In genomic region chr3:98713984-98714383, GRCh38 we compare ENCODE assay signal across 27 cellular contexts. TPM values are rescaled to one million over a fixed set of nuclear protein-coding genes. Genes with fewer than 3 reads are reported as not detected.
DNase-seq lines count a peak whose midpoint lies in the region; ATAC-seq, FAIRE-seq and TF ChIP-seq lines count a peak whose summit lies in the region.
"Had no signal": no experiment of that assay in that cellular context is flagged by ENCODE, and none has a peak within 500 bp of the region (broad histone marks: within the 10 kb centered on the region; RNA-seq: fewer than 3 reads in every experiment).

No MANE protein-coding gene starts in this region.

- no peak overlapping the region for H2BK12ac ChIP-seq in H1 (ENCODE audit: low read depth, low read length)

- H4K91ac ChIP-seq in H1 (replicated peaks; ENCODE audit: insufficient read length, low read length) = no peak overlapping the region

- no peak overlapping the region for H4K8ac ChIP-seq in H1 (ENCODE audit: extremely low read depth, insufficient read depth, low read length)

- TF ChIP-seq RAD21 in H1 (IDR thresholded peaks at IDR 0.05 in 1 of 2, conservative IDR thresholded peaks at IDR 0.05 in 1 of 2; ENCODE audit: low read depth in 2 of 2, low read length in 2 of 2) = no peak

- 73% methylated on average over 3 of the region's 3 CpGs; no CpG with 5 or more reads in 1 of the 2 experiments for WGBS in H1 (ENCODE audit: extremely low coverage in 1 of 2, insufficient coverage in 1 of 2, insufficient read length in 1 of 2, insufficient replicate concordance in 2 of 2, low coverage in 1 of 2, low lambda C conversion rate in 2 of 2, missing lambda C conversion rate in 1 of 2), 2 experiments

- DNase-seq in GM23338 (ENCODE audit: low spot score) (no peak), PC-9 (no peak), H1 (ENCODE audit: low read depth in 1 of 2, low spot score in 2 of 2) (no peak), neural crest cell (ENCODE audit: low read depth, low spot score) (no peak), GM12891 (ENCODE audit: insufficient read length, low spot score) (no peak)
- DNase-seq: 8988T; ACHN; AML-193; Caco-2; Calu3; CD4-positive, alpha-beta T cell; CD8-positive, alpha-beta T cell; DMS79 treated with DMSO at 0.1 percent for 48 hours; GF-D8 had no signal

- H3K9me3 ChIP-seq in PC-9 (ENCODE audit: insufficient read depth, low read depth) (no peaks in the 10 kb centered on the region; the same call in 1 of the 2 replicates), H1 (ENCODE audit: insufficient read depth in 2 of 2, low read depth in 1 of 2, low read length in 1 of 2) (no peaks in the 10 kb centered on the region)
- H3K9me3 ChIP-seq: BLaER1 treated with 17β-estradiol and CSF1 and Interleukin-3, amounts not matched to agents 10 nM and 100 nM; Caco-2 had no signal

- H3K27ac ChIP-seq in GM23338 (ENCODE audit: low read depth) = no peak overlapping the region
- no peak overlapping the region for H3K27ac ChIP-seq in PC-9
- H3K27ac ChIP-seq in H1 (ENCODE audit: low read depth, low read length) = no peak overlapping the region
- H3K27ac ChIP-seq: BLaER1 treated with 17β-estradiol and CSF1 and Interleukin-3, amounts not matched to agents 10 nM and 100 nM; C4-2B had no signal

- H2BK15ac ChIP-seq in H1 (ENCODE audit: low read length) = no peak overlapping the region

- no peak for TF ChIP-seq CTCF in GM23338 (conservative IDR thresholded peaks at IDR 0.05; ENCODE audit: low read depth in 2 of 2)
- TF ChIP-seq CTCF in PC-9 (conservative IDR thresholded peaks at IDR 0.05) = no peak
- TF ChIP-seq CTCF in H1 (IDR thresholded peaks at IDR 0.05; ENCODE audit: control extremely low read depth in 1 of 3, insufficient read depth in 1 of 3, low read depth in 1 of 3, low read length in 3 of 3) = no peak
- TF ChIP-seq CTCF in neural crest cell (conservative IDR thresholded peaks at IDR 0.05) = no peak

- H3K4me2 ChIP-seq in GM23338 (peak overlapping the region; percentile 24), PC-9 (no peak overlapping the region), H1 (ENCODE audit: insufficient read depth in 1 of 2, low read depth in 2 of 2, low read length in 2 of 2) (no peak overlapping the region)
- H3K4me2 ChIP-seq: BLaER1 treated with 17β-estradiol and CSF1 and Interleukin-3, amounts not matched to agents 10 nM and 100 nM had no signal

- CTCF ChIA-PET in PC-9 (lab: Charles Lee) = no interaction called here
- CTCF ChIA-PET in H1 (lab: Charles Lee; ENCODE audit: partially characterized antibody) = interaction anchor here (0.7 to 1.1 kb wide), 3 partner anchors 9 to 1094 kb away, joined by 3 read pairs; no protein-coding TSS in a partner anchor

- no peak overlapping the region for H2AK5ac ChIP-seq in H1 (ENCODE audit: low read depth, low read length)

- H3K23me2 ChIP-seq in H1 (ENCODE audit: low read depth, low read length) = no peaks in the 10 kb centered on the region

- H4K20me1 ChIP-seq in GM23338 (replicated peaks; ENCODE audit: insufficient read depth) (no peaks in the 10 kb centered on the region), PC-9 (ENCODE audit: insufficient read depth) (no peaks in the 10 kb centered on the region), H1 (replicated peaks in 1 of 2; ENCODE audit: control insufficient read depth in 1 of 2, insufficient read depth in 2 of 2, low read length in 2 of 2) (no peaks in the 10 kb centered on the region)
- H4K20me1 ChIP-seq: BLaER1 treated with 17β-estradiol and CSF1 and Interleukin-3, amounts not matched to agents 10 nM and 100 nM had no signal

- no peak overlapping the region for H3K9ac ChIP-seq in H1 (replicated peaks in 1 of 4; ENCODE audit: extremely low read depth in 1 of 4, low read depth in 3 of 4, low read length in 3 of 4)
- H3K9ac ChIP-seq: BLaER1 treated with 17β-estradiol and CSF1 and Interleukin-3, amounts not matched to agents 10 nM and 100 nM had no signal

- peak in 1 of 2 experiments; percentile 33; a peak in 1 of 3 replicates for TF ChIP-seq EP300 in H1 (IDR thresholded peaks at IDR 0.05; ENCODE audit: borderline replicate concordance in 1 of 2, low read depth in 2 of 2, low read length in 2 of 2)

- peaks cover 3% of the 10 kb centered on the region for H3K9me3 Mint-ChIP-seq in GM23338
- peaks cover 9% of the 10 kb centered on the region for H3K9me3 Mint-ChIP-seq in neural crest cell
- H3K9me3 Mint-ChIP-seq: CD4-positive, alpha-beta T cell; CD8-positive, alpha-beta T cell had no signal

- ATAC-seq in GM23338 (peak; percentile 71), HG03045 (IDR thresholded peaks at IDR 0.05; ENCODE audit: unreplicated experiment) (no peak), GM18867 (IDR thresholded peaks at IDR 0.05; ENCODE audit: unreplicated experiment) (no peak), HG02763 (IDR thresholded peaks at IDR 0.05; ENCODE audit: unreplicated experiment) (no peak)
- ATAC-seq: CD8-positive, alpha-beta T cell had no signal

- H2BK120ac ChIP-seq in H1 (replicated peaks; ENCODE audit: low read depth, low read length) = no peak overlapping the region

- H3K36me3 Mint-ChIP-seq in GM23338 (ENCODE audit: low read depth) (no peaks in the 10 kb centered on the region), neural crest cell (ENCODE audit: low read depth) (peaks cover 4% of the 10 kb centered on the region)
- H3K36me3 Mint-ChIP-seq: CD8-positive, alpha-beta T cell had no signal

- POLR2A ChIA-PET in PC-9 (lab: Charles Lee; ENCODE audit: unreplicated experiment) = no interaction called here
- POLR2A ChIA-PET in H1 (lab: Charles Lee; ENCODE audit: partially characterized antibody) = no interaction called here

- H3K27me3 Mint-ChIP-seq in GM23338 (ENCODE audit: insufficient read depth, low read depth, poor library complexity) (no peaks in the 10 kb centered on the region), neural crest cell (ENCODE audit: low read depth) (no peaks in the 10 kb centered on the region)
- H3K27me3 Mint-ChIP-seq: B cell had no signal

- 0 out of 2 replicates have a peak overlapping the region, but pooled peaks have one; percentile 23 for H2AFZ ChIP-seq in GM23338
- H2AFZ ChIP-seq in PC-9 = 0 out of 2 replicates have a peak overlapping the region, but pooled peaks have one; percentile 19
- H2AFZ ChIP-seq in H1 (ENCODE audit: low read length) = no peak overlapping the region

- FAIRE-seq in H1 (lab: Jason Lieb, UNC) (no peak), GM12891 (lab: Jason Lieb, UNC) (no peak)
- FAIRE-seq: A204.1, D721Med, G401.6, GM12892, GM18507, GM19239 had no signal

- H3K79me1 ChIP-seq in H1 (ENCODE audit: low read depth, low read length) = no peaks in the 10 kb centered on the region

- BruUV-seq in PC-9 (replicated peaks; lab: Mats Ljungman, UMichigan) = no TSS peak

- H3F3A ChIP-seq in GM23338 (replicated peaks; ENCODE audit: low read depth) = no peaks in the 10 kb centered on the region
- H3F3A ChIP-seq in PC-9 (ENCODE audit: insufficient read depth, low read depth) = no peaks in the 10 kb centered on the region

- peaks cover 24% of the 10 kb centered on the region for H3K4me1 Mint-ChIP-seq in GM23338
- H3K4me1 Mint-ChIP-seq in neural crest cell = peaks cover 13% of the 10 kb centered on the region

- no peak overlapping the region for H3K23ac ChIP-seq in H1 (ENCODE audit: insufficient read length)

- H3K18ac ChIP-seq in H1 (ENCODE audit: extremely low read depth, low read length) = no peak overlapping the region

- H3K79me2 ChIP-seq in GM23338 (replicated peaks; ENCODE audit: insufficient read depth) (no peaks in the 10 kb centered on the region), PC-9 (ENCODE audit: low read depth) (no peaks in the 10 kb centered on the region), H1 (ENCODE audit: control insufficient read depth in 1 of 2, insufficient read depth in 2 of 2, low read length in 2 of 2) (no peaks in the 10 kb centered on the region)

- intact Hi-C loops in PC-9 (cut with micrococcal nuclease; ENCODE audit: unreplicated experiment) = no loop called here

- H3K4ac ChIP-seq in H1 (replicated peaks; ENCODE audit: insufficient read length, low read depth, low read length) = no peak overlapping the region

- H3K27me3 ChIP-seq in GM23338 (ENCODE audit: insufficient read depth) (no peaks in the 10 kb centered on the region), PC-9 (ENCODE audit: insufficient read depth, low read depth) (no peaks in the 10 kb centered on the region), H1 (replicated peaks in 1 of 4; ENCODE audit: control insufficient read depth in 3 of 4, extremely low read depth in 1 of 4, insufficient read depth in 3 of 4, low read length in 3 of 4) (no peaks in the 10 kb centered on the region)
- H3K27me3 ChIP-seq: BLaER1 treated with 17β-estradiol and CSF1 and Interleukin-3, amounts not matched to agents 10 nM and 100 nM had no signal

- no peak overlapping the region for H3K14ac ChIP-seq in H1 (ENCODE audit: insufficient read length)

- H3K56ac ChIP-seq in H1 (replicated peaks; ENCODE audit: insufficient read length, low read depth, low read length) = no peak overlapping the region

- H3K4me3 ChIP-seq in GM23338 (no peak overlapping the region), PC-9 (no peak overlapping the region), H1 (ENCODE audit: extremely low read depth in 1 of 4, insufficient read depth in 2 of 4, low read depth in 3 of 4, low read length in 4 of 4) (no peak overlapping the region)
- H3K4me3 ChIP-seq: BLaER1 treated with 17β-estradiol and CSF1 and Interleukin-3, amounts not matched to agents 10 nM and 100 nM had no signal

- H3K27ac Mint-ChIP-seq in GM23338 = no peak overlapping the region
- H3K27ac Mint-ChIP-seq in neural crest cell (ENCODE audit: unreplicated experiment) = peak overlapping the region; percentile 10
- H3K27ac Mint-ChIP-seq: B cell; CD4-positive, alpha-beta T cell; CD8-positive, alpha-beta T cell had no signal

- H3K9me2 ChIP-seq in GM23338 (ENCODE audit: insufficient read depth) (0 out of 2 replicates have a peak, but pooled peaks cover 7% of the 10 kb centered on the region), PC-9 (ENCODE audit: insufficient read depth) (no peaks in the 10 kb centered on the region)

- no peak overlapping the region for H4K5ac ChIP-seq in H1 (ENCODE audit: insufficient read length, low read depth, low read length)

- H3K4me1 ChIP-seq in GM23338 (ENCODE audit: insufficient read depth) (peaks cover 22% of the 10 kb centered on the region), PC-9 (replicated peaks; ENCODE audit: insufficient read depth) (0 out of 2 replicates have a peak, but pooled peaks cover under 1% of the 10 kb centered on the region), H1 (replicated peaks in 1 of 4; ENCODE audit: control insufficient read depth in 3 of 4, insufficient read depth in 4 of 4, low read length in 3 of 4) (no peaks in the 10 kb centered on the region; a peak in 2 of 7 replicates)

- H2BK5ac ChIP-seq in H1 (ENCODE audit: low read depth, low read length) = no peak overlapping the region

- no peaks in the 10 kb centered on the region for H3K36me3 ChIP-seq in GM23338 (ENCODE audit: insufficient read depth)
- H3K36me3 ChIP-seq in PC-9 (ENCODE audit: low read depth) = no peaks in the 10 kb centered on the region
- H3K36me3 ChIP-seq in H1 (ENCODE audit: control insufficient read depth in 2 of 4, insufficient read depth in 4 of 4, low read length in 3 of 4) = no peaks in the 10 kb centered on the region
- H3K36me3 ChIP-seq: BLaER1 treated with 17β-estradiol and CSF1 and Interleukin-3, amounts not matched to agents 10 nM and 100 nM had no signal

- TF ChIP-seq POLR2A in H1 (IDR thresholded peaks at IDR 0.05; ENCODE audit: control extremely low read depth in 1 of 2, low read depth in 2 of 2, low read length in 2 of 2) (no peak), GM12891 (IDR thresholded peaks at IDR 0.05; ENCODE audit: low read depth, low read length) (no peak)

- peak overlapping the region; percentile 21; the same call in 1 of the 2 replicates for H2BK20ac ChIP-seq in H1 (ENCODE audit: low read length)

- H3K4me3 Mint-ChIP-seq in GM23338 (no peak overlapping the region), neural crest cell (no peak overlapping the region)
- H3K4me3 Mint-ChIP-seq: B cell; CD4-positive, alpha-beta T cell; CD8-positive, alpha-beta T cell had no signal

RNA-seq across cellular contexts. Expression of gene ST3GAL6, which starts 49.2 kb away (rescaled TPM):
- total RNA-seq in GM23338 (2014; rRNA removed; shearing (Covaris generic)) = 3.7 and 4.7 TPM in 2 replicates
- polyA plus RNA-seq in GM23338 (2016; fragmentation: Nextera tagmentation; extraction: Ambion mirVana) (6.4 and 8.1 TPM in 2 replicates), H1 (2011; rRNA removed) (2.6 and 3.3 TPM in 2 replicates)
- total RNA-seq in PC-9 (2021) (5.4 and 6.6 TPM in 2 replicates), neural crest cell (16.0 and 17.9 TPM in 2 replicates)
- total RNA-seq in H1 (2021; fragmentation: NEBNext Ultra II Directional; extraction: Animal tissue kit (Norgen Biotek cat#: 25700)) = 6.1 and 7.6 TPM in 2 replicates
- 4.4 TPM for polyA plus RNA-seq in H1 (2011; cell fraction: cytosol; rRNA removed)
- 4.8 TPM for polyA plus RNA-seq in H1 (2011; cell fraction: nucleus; rRNA removed)
- polyA plus RNA-seq in H1 (2012, experiment 1 of 2) = 3.2 to 6.0 TPM (median 4.5 TPM) in 4 replicates
- 0.77 TPM for polyA plus RNA-seq in H1 (2012, experiment 2 of 2)
- polyA plus RNA-seq in H1 (2013, experiment 1 of 2) = 4.7 TPM
- polyA plus RNA-seq in H1 (2013, experiment 2 of 2) = 4.1 TPM
- 3.9 and 5.4 TPM in 2 replicates for polyA minus RNA-seq in H1 (2011; rRNA and poly(A)+ RNA removed)
- 9.9 TPM for polyA minus RNA-seq in H1 (2011; cell fraction: cytosol; rRNA and poly(A)+ RNA removed)
- 10.3 TPM for polyA minus RNA-seq in H1 (2011; cell fraction: nucleus; rRNA and poly(A)+ RNA removed)
- polyA plus RNA-seq in GM12891 (2012; ENCODE audit: low read depth, missing spikeins) = 8.3 TPM
- total RNA-seq: B cell; CD8-positive, alpha-beta T cell had no signal
- polyA plus RNA-seq: BJ had no signal
